In the genomic region with DNA sequence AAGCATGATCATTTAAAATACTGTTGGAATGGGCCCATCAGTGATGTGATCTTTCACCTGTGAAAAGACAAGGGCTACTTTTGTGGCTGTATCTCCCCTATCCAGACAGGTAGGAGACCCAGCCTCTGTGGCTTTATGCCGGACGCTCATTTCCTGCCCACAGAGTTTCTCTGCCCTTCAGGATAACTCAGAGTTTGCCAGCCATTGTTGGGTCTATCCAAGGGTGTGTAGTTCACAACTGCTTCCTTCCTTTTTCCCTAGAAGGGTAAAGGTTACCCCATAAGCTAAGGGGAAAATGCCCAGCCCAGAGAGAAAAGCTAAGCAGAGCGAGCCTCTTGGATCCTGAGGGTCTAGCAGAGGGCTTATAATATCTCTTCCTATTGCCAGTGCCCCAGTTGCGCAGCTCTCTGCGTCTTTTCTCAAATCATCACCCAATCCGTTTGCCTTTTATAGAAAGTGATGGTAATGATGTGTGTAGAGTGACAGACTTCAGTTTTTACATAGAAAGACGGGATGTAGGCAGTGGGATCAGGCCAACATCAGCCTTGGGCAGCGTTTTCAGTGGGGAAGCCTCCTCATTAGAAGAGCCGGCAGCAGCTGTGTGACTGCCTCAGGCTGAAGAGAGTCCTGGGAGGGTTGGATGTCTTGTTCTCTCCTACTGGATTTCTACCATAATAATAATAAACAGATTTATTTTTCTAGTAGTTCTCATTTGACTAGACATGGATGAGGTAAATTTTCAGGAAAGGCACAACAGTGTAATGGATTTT, we compare ENCODE assay signal across 19 cellular contexts.
"Had no signal": no experiment of that assay in that cellular context is flagged by ENCODE, and none has a peak within 500 bp of the region (broad histone marks: within the 10 kb centered on the region; RNA-seq: fewer than 3 reads in every experiment).

No MANE protein-coding gene starts in this region.

- H3K27ac ChIP-seq: left lung, neutrophil, parathyroid adenoma had no signal

- DNase-seq: activated CD4-positive, alpha-beta T cell treated with anti-CD3 and anti-CD28 coated beads, Interleukin-2, amount 50 U/mL, for 1 hour; activated CD4-positive, CD25-positive, alpha-beta regulatory T cell treated with anti-CD3 and anti-CD28 coated beads, Interleukin-2, amount 50 U/mL, for 72 hours; activated CD8-positive, alpha-beta memory T cell treated with anti-CD3 and anti-CD28 coated beads for 24 hours; activated CD8-positive, alpha-beta memory T cell treated with anti-CD3 and anti-CD28 coated beads, Interleukin-2, amount 50 U/mL, for 48 hours; activated effector memory CD4-positive, alpha-beta T cell treated with anti-CD3 and anti-CD28 coated beads, Interleukin-2, amount 50 U/mL, for 16 hours; activated naive CD4-positive, alpha-beta T cell treated with anti-CD3 and anti-CD28 coated beads, Interleukin-2, amount 50 U/mL, for 16 hours; activated T-cell treated with anti-CD3 and anti-CD28 coated beads, Interleukin-2, amount 50 U/mL, for 48 hours; aorta; cerebellar nuclear complex; cortex of kidney; effector CD8-positive, alpha-beta T cell; kidney; left lung; naive thymus-derived CD8-positive, alpha-beta T cell; stimulated activated naive B cell treated with anti-CD40 and anti-IgM and Interleukin-4, amounts not matched to agents 10 μg/mL and 1 μg/mL and 100 μg/mL, for 72 hours; T-cell had no signal

- H3K4me3 ChIP-seq: left lung had no signal

- H3K27me3 ChIP-seq: left lung, neutrophil had no signal

- H3K9me3 ChIP-seq: neutrophil had no signal

- H3K4me1 ChIP-seq: left lung, parathyroid adenoma had no signal

- ATAC-seq: left lung; naive thymus-derived CD8-positive, alpha-beta T cell; SK-N-SH treated with all-trans-retinoic acid at 6 μM for 48 hours; stimulated activated naive B cell treated with anti-CD40 and anti-IgM and Interleukin-4, amounts not matched to agents 10 μg/mL and 1 μg/mL and 100 μg/mL, for 72 hours; T-cell had no signal

- H3K36me3 ChIP-seq: left lung, neutrophil had no signal
